Comparison of ENCODE assay signal across 25 cellular contexts in genomic region chr1:14955402-14955801, GRCh38.
DNase-seq lines count a peak whose midpoint lies in the region; TF ChIP-seq lines count a peak whose summit lies in the region.
"Had no signal": no experiment of that assay in that cellular context is flagged by ENCODE, and none has a peak within 500 bp of the region (broad histone marks: within the 10 kb centered on the region; RNA-seq: fewer than 3 reads in every experiment).

No MANE protein-coding gene starts in this region.

- CTCF ChIA-PET in activated naive CD4-positive, alpha-beta T cell treated with anti-CD3 and anti-CD28 coated beads, Interleukin-2, amount 10 ng/mL, durations not matched to agents 7 days and 5 days (lab: Charles Lee), result no interaction called here

- H3K27ac ChIP-seq in esophagus squamous epithelium (peak overlapping the region; percentile 44 to 79 (median 56)), suprapubic skin (peak overlapping the region; percentile 46), trophoblast cell (ENCODE audit: low read depth, low read length) (no peak overlapping the region)
- H3K27ac ChIP-seq: brain microvascular endothelial cell, neural progenitor cell, vagina had no signal

- peaks cover 21 to 65% (median 26%) of the 10 kb centered on the region in 3 donors for H3K4me1 ChIP-seq in esophagus squamous epithelium
- peaks cover 43% of the 10 kb centered on the region for H3K4me1 ChIP-seq in suprapubic skin
- peaks cover 4 to 5% of the 10 kb centered on the region in 2 experiments for H3K4me1 ChIP-seq in trophoblast cell (ENCODE audit: control insufficient read depth in 1 of 2, insufficient read depth in 2 of 2, low read length in 2 of 2)

- H3K9me3 Mint-ChIP-seq in activated naive CD4-positive, alpha-beta T cell treated with anti-CD3 and anti-CD28 coated beads, Interleukin-2, amount 10 ng/mL, durations not matched to agents 7 days and 5 days, result no peaks in the 10 kb centered on the region
- H3K9me3 Mint-ChIP-seq: activated CD4-positive, alpha-beta memory T cell treated with anti-CD3 and anti-CD28 coated beads for 36 hours; activated naive CD4-positive, alpha-beta T cell treated with anti-CD3 and anti-CD28 coated beads for 36 hours; activated T-helper 1 cell treated with anti-CD3 and anti-CD28 coated beads, Interleukin-12 subunit alpha, Interleukin-12 subunit beta, Interleukin-2, Interleukin-4 antibody, amounts not matched to agents 30 ng/mL and 10 ng/mL and 1 ng/mL, durations not matched to agents 14 hours and 24 hours and 36 hours; stimulated activated naive B cell treated with anti-CD40 and anti-IgM and Interleukin-4, amounts not matched to agents 10 μg/mL and 1 μg/mL and 100 μg/mL, for 72 hours had no signal

- DNase-seq in NCI-H146 (lab: John Stamatoyannopoulos, UW), result peak; percentile 37
- no peak for DNase-seq in NCI-H146 treated with DMSO at 0.1 percent for 48 hours (lab: John Stamatoyannopoulos, UW; ENCODE audit: unreplicated experiment)
- DNase-seq in NCI-H510A treated with DMSO at 0.1 percent for 48 hours (lab: John Stamatoyannopoulos, UW), result peak; percentile 80
- DNase-seq in esophagus squamous epithelium (lab: John Stamatoyannopoulos, UW), result no peak
- DNase-seq in suprapubic skin (ENCODE audit: low spot score in 2 of 2), result no peak
- no peak for DNase-seq in COLO829 (ENCODE audit: low spot score)
- DNase-seq in trophoblast cell, result no peak
- DNase-seq in activated naive CD4-positive, alpha-beta T cell treated with anti-CD3 and anti-CD28 coated beads, Interleukin-2, amount 10 ng/mL, durations not matched to agents 7 days and 5 days, result no peak
- DNase-seq: activated CD4-positive, alpha-beta memory T cell treated with anti-CD3 and anti-CD28 coated beads for 36 hours; activated CD8-positive, alpha-beta memory T cell treated with anti-CD3 and anti-CD28 coated beads, Interleukin-2, amount 50 U/mL, for 4 hours; activated naive CD4-positive, alpha-beta T cell treated with anti-CD3 and anti-CD28 coated beads for 36 hours; brain microvascular endothelial cell; CD4-positive, alpha-beta memory T cell; effector CD8-positive, alpha-beta T cell; foreskin fibroblast; HCEC 1CT; KBM-7; mammary epithelial cell; MM.1S; NCI-H748 treated with DMSO at 0.1 percent for 48 hours; RPMI8226; stimulated activated naive B cell treated with anti-CD40 and anti-IgM and Interleukin-4, amounts not matched to agents 10 μg/mL and 1 μg/mL and 100 μg/mL, for 72 hours had no signal

- no peak overlapping the region for H4K91ac ChIP-seq in trophoblast cell (ENCODE audit: low read depth, low read length)

- no peaks in the 10 kb centered on the region for H3K79me1 ChIP-seq in trophoblast cell (ENCODE audit: low read length)

- TF ChIP-seq CTCF in esophagus squamous epithelium (IDR thresholded peaks at IDR 0.05) (no peak), suprapubic skin (IDR thresholded peaks at IDR 0.05) (no peak)

- H3K9me3 ChIP-seq in esophagus squamous epithelium (peaks cover 0 to 8% (median 3%) of the 10 kb centered on the region in 3 donors), suprapubic skin (no peaks in the 10 kb centered on the region), trophoblast cell (ENCODE audit: insufficient read depth, low read depth, low read length) (peaks cover 8% of the 10 kb centered on the region)
- H3K9me3 ChIP-seq: vagina had no signal

- H3K27me3 ChIP-seq in esophagus squamous epithelium (no peaks in the 10 kb centered on the region), suprapubic skin (no peaks in the 10 kb centered on the region), trophoblast cell (ENCODE audit: insufficient read depth, low read length) (no peaks in the 10 kb centered on the region)
- H3K27me3 ChIP-seq: brain microvascular endothelial cell, neural progenitor cell, vagina had no signal

- H4K8ac ChIP-seq in trophoblast cell (ENCODE audit: low read depth, low read length), result no peak overlapping the region

- intact Hi-C loops in esophagus squamous epithelium (cut with DNase I), result no loop called here

- no peaks in the 10 kb centered on the region for H3K79me2 ChIP-seq in trophoblast cell (ENCODE audit: control insufficient read depth, insufficient read depth, low read length, poor library complexity)

- H3K36me3 Mint-ChIP-seq in activated naive CD4-positive, alpha-beta T cell treated with anti-CD3 and anti-CD28 coated beads, Interleukin-2, amount 10 ng/mL, durations not matched to agents 7 days and 5 days, result no peaks in the 10 kb centered on the region
- H3K36me3 Mint-ChIP-seq: activated CD4-positive, alpha-beta memory T cell treated with anti-CD3 and anti-CD28 coated beads for 36 hours; CD4-positive, alpha-beta memory T cell; stimulated activated naive B cell treated with anti-CD40 and anti-IgM and Interleukin-4, amounts not matched to agents 10 μg/mL and 1 μg/mL and 100 μg/mL, for 72 hours had no signal

- no peak overlapping the region for H2AFZ ChIP-seq in trophoblast cell (ENCODE audit: insufficient read depth, low read length, poor library complexity)
- H2AFZ ChIP-seq: neural progenitor cell had no signal

- no peak overlapping the region for H3K14ac ChIP-seq in trophoblast cell (ENCODE audit: low read length)

- H3K4me2 ChIP-seq in trophoblast cell (ENCODE audit: low read length), result no peak overlapping the region
- H3K4me2 ChIP-seq: neural progenitor cell had no signal

- no peak overlapping the region for H3K9ac ChIP-seq in trophoblast cell (ENCODE audit: low read length)
- H3K9ac ChIP-seq: neural progenitor cell had no signal

- no peak overlapping the region for H3K4me3 Mint-ChIP-seq in activated naive CD4-positive, alpha-beta T cell treated with anti-CD3 and anti-CD28 coated beads, Interleukin-2, amount 10 ng/mL, durations not matched to agents 7 days and 5 days
- H3K4me3 Mint-ChIP-seq: activated CD4-positive, alpha-beta memory T cell treated with anti-CD3 and anti-CD28 coated beads for 36 hours; activated naive CD4-positive, alpha-beta T cell treated with anti-CD3 and anti-CD28 coated beads for 36 hours; activated T-helper 1 cell treated with anti-CD3 and anti-CD28 coated beads, Interleukin-12 subunit alpha, Interleukin-12 subunit beta, Interleukin-2, Interleukin-4 antibody, amounts not matched to agents 30 ng/mL and 10 ng/mL and 1 ng/mL, durations not matched to agents 14 hours and 24 hours and 36 hours; CD4-positive, alpha-beta memory T cell; neural progenitor cell; stimulated activated naive B cell treated with anti-CD40 and anti-IgM and Interleukin-4, amounts not matched to agents 10 μg/mL and 1 μg/mL and 100 μg/mL, for 72 hours had no signal

- no peak overlapping the region for H3K4me3 ChIP-seq in esophagus squamous epithelium
- no peak overlapping the region for H3K4me3 ChIP-seq in suprapubic skin
- H3K4me3 ChIP-seq in trophoblast cell (ENCODE audit: low read depth, low read length), result no peak overlapping the region
- H3K4me3 ChIP-seq: neural progenitor cell, vagina had no signal

- no peak overlapping the region for H3K18ac ChIP-seq in trophoblast cell (ENCODE audit: low read length)

- no peak for TF ChIP-seq EP300 in suprapubic skin (IDR thresholded peaks at IDR 0.05)

- 40 to 80% methylated on average over 1 to 3 of the region's 5 CpGs for WGBS in esophagus squamous epithelium, 2 donors
- 54% methylated on average over 5 of the region's 5 CpGs for WGBS in suprapubic skin
- WGBS in trophoblast cell (ENCODE audit: extremely low coverage, insufficient coverage, insufficient read length), result no CpG with 5 or more reads among the region's 5 CpGs

- no peak overlapping the region for H3K23ac ChIP-seq in trophoblast cell (ENCODE audit: low read length)

- H4K12ac ChIP-seq in trophoblast cell (ENCODE audit: low read depth, low read length), result no peak overlapping the region

- H3K4ac ChIP-seq in trophoblast cell (ENCODE audit: low read depth, low read length), result no peak overlapping the region

- H3K36me3 ChIP-seq in esophagus squamous epithelium (peaks cover 0 to 14% (median 0%) of the 10 kb centered on the region in 3 donors), suprapubic skin (peaks cover 2% of the 10 kb centered on the region), trophoblast cell (ENCODE audit: control insufficient read depth in 1 of 2, insufficient read depth in 2 of 2, low read length in 2 of 2) (peaks cover 19 to 21% of the 10 kb centered on the region in 2 experiments)
- H3K36me3 ChIP-seq: brain microvascular endothelial cell, neural progenitor cell, vagina had no signal

- H2BK5ac ChIP-seq in trophoblast cell (ENCODE audit: low read depth, low read length, poor library complexity), result no peak overlapping the region

- H2AK5ac ChIP-seq in trophoblast cell (ENCODE audit: low read length), result no peak overlapping the region

- H2BK12ac ChIP-seq in trophoblast cell (ENCODE audit: low read length), result no peak overlapping the region

- no peak overlapping the region for H2BK120ac ChIP-seq in trophoblast cell (ENCODE audit: insufficient read depth, low read length, poor library complexity)

- H3K4me1 Mint-ChIP-seq in activated naive CD4-positive, alpha-beta T cell treated with anti-CD3 and anti-CD28 coated beads, Interleukin-2, amount 10 ng/mL, durations not matched to agents 7 days and 5 days, result no peaks in the 10 kb centered on the region
- H3K4me1 Mint-ChIP-seq: CD4-positive, alpha-beta memory T cell; stimulated activated naive B cell treated with anti-CD40 and anti-IgM and Interleukin-4, amounts not matched to agents 10 μg/mL and 1 μg/mL and 100 μg/mL, for 72 hours had no signal

- TF ChIP-seq POLR2A in esophagus squamous epithelium (IDR thresholded peaks at IDR 0.05) (no peak), suprapubic skin (IDR thresholded peaks at IDR 0.05) (no peak)

- H3K27ac Mint-ChIP-seq in activated naive CD4-positive, alpha-beta T cell treated with anti-CD3 and anti-CD28 coated beads, Interleukin-2, amount 10 ng/mL, durations not matched to agents 7 days and 5 days, result no peak overlapping the region
- H3K27ac Mint-ChIP-seq: activated CD4-positive, alpha-beta memory T cell treated with anti-CD3 and anti-CD28 coated beads for 36 hours; activated naive CD4-positive, alpha-beta T cell treated with anti-CD3 and anti-CD28 coated beads for 36 hours; activated T-helper 1 cell treated with anti-CD3 and anti-CD28 coated beads, Interleukin-12 subunit alpha, Interleukin-12 subunit beta, Interleukin-2, Interleukin-4 antibody, amounts not matched to agents 30 ng/mL and 10 ng/mL and 1 ng/mL, durations not matched to agents 14 hours and 24 hours and 36 hours; CD4-positive, alpha-beta memory T cell; neural progenitor cell; stimulated activated naive B cell treated with anti-CD40 and anti-IgM and Interleukin-4, amounts not matched to agents 10 μg/mL and 1 μg/mL and 100 μg/mL, for 72 hours had no signal

- no peaks in the 10 kb centered on the region for H3K27me3 Mint-ChIP-seq in activated naive CD4-positive, alpha-beta T cell treated with anti-CD3 and anti-CD28 coated beads, Interleukin-2, amount 10 ng/mL, durations not matched to agents 7 days and 5 days
- H3K27me3 Mint-ChIP-seq: activated CD4-positive, alpha-beta memory T cell treated with anti-CD3 and anti-CD28 coated beads for 36 hours; stimulated activated naive B cell treated with anti-CD40 and anti-IgM and Interleukin-4, amounts not matched to agents 10 μg/mL and 1 μg/mL and 100 μg/mL, for 72 hours had no signal

Comparison
In these comparisons a context has a peak if more than half of its experiments do, and no peak if none do; other contexts are left out.
1. DNase-seq: peak in NCI-H146 (single experiment) and NCI-H510A treated with DMSO at 0.1 percent for 48 hours (single experiment); none in NCI-H146 treated with DMSO at 0.1 percent for 48 hours (single experiment), esophagus squamous epithelium (single experiment), suprapubic skin (0 of 2), COLO829 (single experiment), trophoblast cell (0 of 2) and activated naive CD4-positive, alpha-beta T cell treated with anti-CD3 and anti-CD28 coated beads, Interleukin-2, amount 10 ng/mL, durations not matched to agents 7 days and 5 days (single experiment).